In genomic region chr1:161440312-161440894, GRCh38 we compare ENCODE assay signal across 1 cellular context.
A peak's percentile ranks its signal among the peaks of the same experiment; 100 is the strongest.
TF ChIP-seq lines count a peak whose summit lies in the region.

No MANE protein-coding gene starts in this region.

TF ChIP-seq in HEK293, 187 proteins besides CTCF, POLR2A, EP300 and RAD21 (continued from another document and continues in another):
- TF ChIP-seq ZNF513 (tag by site-specific recombination; IDR thresholded peaks at IDR 0.05) (no peak), ZNF600 (tag by site-specific recombination; IDR thresholded peaks at IDR 0.05) (peak; percentile 44), ZNF488 (tag by site-specific recombination; IDR thresholded peaks at IDR 0.05) (no peak), ZBTB7A (tag by site-specific recombination; IDR thresholded peaks at IDR 0.05; ENCODE audit: low read depth) (peak; percentile 97), ZNF146 (tag by site-specific recombination; IDR thresholded peaks at IDR 0.05) (no peak), ZNF473 (tag by site-specific recombination; IDR thresholded peaks at IDR 0.05) (no peak), ZNF311 (tag by site-specific recombination; IDR thresholded peaks at IDR 0.05; ENCODE audit: borderline replicate concordance) (no peak), ZNF16 (tag by site-specific recombination; IDR thresholded peaks at IDR 0.05; ENCODE audit: low read depth) (no peak), ZNF335 (tag by site-specific recombination; conservative IDR thresholded peaks at IDR 0.05) (peak; percentile 91), ZSCAN4 (tag by site-specific recombination; IDR thresholded peaks at IDR 0.05) (peak; percentile 50), ZNF529 (tag by site-specific recombination; IDR thresholded peaks at IDR 0.05; ENCODE audit: insufficient replicate concordance) (no peak), ZNF76 (tag by site-specific recombination; IDR thresholded peaks at IDR 0.05; ENCODE audit: borderline replicate concordance, low read depth) (peak; percentile 76), YY1 (tag by site-specific recombination; IDR thresholded peaks at IDR 0.05) (peak; percentile 86), ZFP69B (tag by site-specific recombination; IDR thresholded peaks at IDR 0.05) (peak; percentile 97), ZNF292 (tag by site-specific recombination; IDR thresholded peaks at IDR 0.05; ENCODE audit: borderline replicate concordance, low read depth) (no peak), ZBTB11 (tag by site-specific recombination; conservative IDR thresholded peaks at IDR 0.05; ENCODE audit: low read depth) (peak; percentile 98), ZNF133 (tag by site-specific recombination; IDR thresholded peaks at IDR 0.05) (no peak), ZNF548 (tag by site-specific recombination; IDR thresholded peaks at IDR 0.05) (no peak), ZNF610 (tag by site-specific recombination; IDR thresholded peaks at IDR 0.05; ENCODE audit: borderline replicate concordance) (0 out of 2 replicates have a peak, but pooled peaks have one; percentile 26), ZNF585B (tag by site-specific recombination; IDR thresholded peaks at IDR 0.05) (no peak), ZNF654 (tag by site-specific recombination; IDR thresholded peaks at IDR 0.05; ENCODE audit: low read depth) (no peak), ZNF416 (tag by site-specific recombination; IDR thresholded peaks at IDR 0.05) (no peak), KLF7 (tag by site-specific recombination; IDR thresholded peaks at IDR 0.05; ENCODE audit: borderline replicate concordance) (no peak; the same call in 1 of the 2 replicates), ZNF791 (tag by site-specific recombination; IDR thresholded peaks at IDR 0.05) (no peak), GLIS2 (tag by site-specific recombination; IDR thresholded peaks at IDR 0.05) (peak; percentile 91), ZNF629 (tag by site-specific recombination; IDR thresholded peaks at IDR 0.05) (peak; percentile 65), ZNF624 (tag by site-specific recombination; IDR thresholded peaks at IDR 0.05) (no peak), ZBTB20 (tag by site-specific recombination; IDR thresholded peaks at IDR 0.05) (peak; percentile 72), SALL2 (tag by site-specific recombination; IDR thresholded peaks at IDR 0.05; ENCODE audit: borderline replicate concordance) (no peak), ZNF248 (tag by site-specific recombination; IDR thresholded peaks at IDR 0.05) (no peak), ZNF639 (tag by site-specific recombination; IDR thresholded peaks at IDR 0.05) (0 out of 2 replicates have a peak, but pooled peaks have one; percentile 41), ZNF266 (tag by site-specific recombination; IDR thresholded peaks at IDR 0.05; ENCODE audit: low read depth) (no peak), ZNF2 (tag by site-specific recombination; IDR thresholded peaks at IDR 0.05) (peak; percentile 95), ZNF302 (tag by site-specific recombination; IDR thresholded peaks at IDR 0.05; ENCODE audit: low read depth) (no peak), AEBP2 (tag by site-specific recombination; IDR thresholded peaks at IDR 0.05; ENCODE audit: borderline replicate concordance) (no peak), ZNF398 (tag by site-specific recombination; IDR thresholded peaks at IDR 0.05) (peak; percentile 21; the same call in 1 of the 2 replicates), BCL11B (tag by site-specific recombination; IDR thresholded peaks at IDR 0.05; ENCODE audit: low read depth) (peak; percentile 69; the same call in 1 of the 2 replicates), ZNF747 (tag by site-specific recombination; IDR thresholded peaks at IDR 0.05) (no peak), ZNF221 (tag by site-specific recombination; IDR thresholded peaks at IDR 0.05; ENCODE audit: borderline replicate concordance) (no peak), ZBTB1 (tag by site-specific recombination; IDR thresholded peaks at IDR 0.05) (no peak; the same call in 1 of the 2 replicates), ZNF214 (tag by site-specific recombination; IDR thresholded peaks at IDR 0.05; ENCODE audit: borderline replicate concordance) (no peak), ZNF184 (tag by site-specific recombination; IDR thresholded peaks at IDR 0.05) (peak; percentile 66; the same call in 1 of the 2 replicates), ZNF48 (tag by site-specific recombination; IDR thresholded peaks at IDR 0.05) (no peak), ZFP41 (tag by site-specific recombination; IDR thresholded peaks at IDR 0.05; ENCODE audit: borderline replicate concordance) (no peak), SCRT2 (tag by site-specific recombination; IDR thresholded peaks at IDR 0.05) (peak; percentile 100), ZNF580 (tag by site-specific recombination; IDR thresholded peaks at IDR 0.05) (peak; percentile 85), ZNF24 (tag by site-specific recombination; IDR thresholded peaks at IDR 0.05) (peak; percentile 84), ZSCAN16 (tag by site-specific recombination; IDR thresholded peaks at IDR 0.05) (0 out of 2 replicates have a peak, but pooled peaks have one; percentile 33), TSHZ1 (tag by site-specific recombination; IDR thresholded peaks at IDR 0.05; ENCODE audit: borderline replicate concordance) (0 out of 2 replicates have a peak, but pooled peaks have one; percentile 34), GLI4 (tag by site-specific recombination; IDR thresholded peaks at IDR 0.05) (peak; percentile 58; the same call in 1 of the 2 replicates)
